ENCODE assay signal across 6 cellular contexts in the genomic region with DNA sequence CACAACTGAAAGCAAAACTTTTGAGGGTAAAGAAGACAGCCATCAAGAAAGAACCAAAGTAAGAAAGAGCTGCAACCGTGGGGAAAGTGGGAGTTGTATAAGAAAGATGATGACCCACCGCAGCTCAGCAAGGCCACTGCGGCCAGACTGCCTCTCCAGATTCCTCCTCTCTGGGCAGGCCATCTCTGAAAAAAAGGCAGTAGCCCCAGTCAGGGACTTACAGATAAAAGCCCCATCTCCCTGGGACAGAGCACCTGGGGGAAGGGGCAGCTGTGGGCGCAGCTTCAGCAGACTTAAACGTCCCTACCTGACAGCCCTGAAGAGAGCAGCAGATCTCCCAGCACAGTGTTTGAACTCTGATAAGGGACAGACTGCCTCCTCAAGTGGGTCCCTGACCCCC.
DNase-seq lines count a peak whose midpoint lies in the region; FAIRE-seq and TF ChIP-seq lines count a peak whose summit lies in the region.
"Not testable (repeated sequence)": the region's sequence is repeated elsewhere in the genome, so short reads cannot be mapped to it uniquely, and the experiment has no call there.

No MANE protein-coding gene starts in this region.

- DNase-seq in ELF-1 (ENCODE audit: low read depth, low spot score) (peak; percentile 54), neural progenitor cell (ENCODE audit: low spot score) (peak; percentile 8)
- DNase-seq in H9; H1 (ENCODE audit: low read depth in 1 of 2, low spot score in 2 of 2); mesendoderm: not testable (repeated sequence)

- H3K9me3 Mint-ChIP-seq in H9 (peaks cover 27 to 30% of the 10 kb centered on the region in 2 experiments), neural progenitor cell (peaks cover 60% of the 10 kb centered on the region)

- no CpG with 5 or more reads among the region's 5 CpGs for WGBS in H9 (ENCODE audit: extremely low coverage, insufficient read length, low lambda C conversion rate)
- 66% methylated on average over 5 of the region's 5 CpGs; no CpG with 5 or more reads in 1 of the 2 experiments for WGBS in H1 (ENCODE audit: extremely low coverage in 1 of 2, insufficient coverage in 1 of 2, insufficient read length in 1 of 2, insufficient replicate concordance in 2 of 2, low coverage in 1 of 2, low lambda C conversion rate in 2 of 2, missing lambda C conversion rate in 1 of 2), 2 experiments
- WGBS in mesendoderm (ENCODE audit: extremely low coverage, insufficient coverage, low lambda C conversion rate), result no CpG with 5 or more reads among the region's 5 CpGs

- not testable (repeated sequence) for H3T11ph ChIP-seq in H9 (ENCODE audit: low read length)

- not testable (repeated sequence) for H3K23me2 ChIP-seq in H9 (ENCODE audit: insufficient read length, low read depth, low read length, poor library complexity, severe bottlenecking); H1 (ENCODE audit: low read depth, low read length)

- not testable (repeated sequence) for H2BK120ac ChIP-seq in H9 (ENCODE audit: low read depth, low read length, poor library complexity, severe bottlenecking); H1 (replicated peaks; ENCODE audit: low read depth, low read length)
- H2BK120ac ChIP-seq in mesendoderm (ENCODE audit: low read depth, low read length), result peak overlapping the region; percentile 39

- not testable (repeated sequence) for TF ChIP-seq CTCF in H9 (conservative IDR thresholded peaks at IDR 0.05); H1 (IDR thresholded peaks at IDR 0.05; ENCODE audit: control extremely low read depth in 1 of 3, insufficient read depth in 1 of 3, low read depth in 1 of 3, low read length in 3 of 3); neural progenitor cell (IDR thresholded peaks at IDR 0.05)

- not testable (repeated sequence) for H2BK5ac ChIP-seq in H9 (ENCODE audit: insufficient read length, low read length)
- H2BK5ac ChIP-seq in H1 (ENCODE audit: low read depth, low read length) (peak overlapping the region; percentile 3; the same call in 1 of the 2 replicates), mesendoderm (ENCODE audit: low read length) (peak overlapping the region; percentile 45)

- not testable (repeated sequence) for H3K14ac ChIP-seq in H9 (ENCODE audit: insufficient read depth, low read length); H1 (ENCODE audit: insufficient read length)

- H3K27me3 ChIP-seq in H9 (ENCODE audit: insufficient read depth, low read length); H1 (replicated peaks in 1 of 4; ENCODE audit: control insufficient read depth in 3 of 4, extremely low read depth in 1 of 4, insufficient read depth in 3 of 4, low read length in 3 of 4); iPS-20b (ENCODE audit: insufficient read depth, low read length); mesendoderm (ENCODE audit: insufficient read depth, low read length, poor library complexity); neural progenitor cell: not testable (repeated sequence)

- H4K91ac ChIP-seq in H9 (ENCODE audit: insufficient read length, low read depth, low read length), result not testable (repeated sequence)
- peak overlapping the region; percentile 47 for H4K91ac ChIP-seq in H1 (replicated peaks; ENCODE audit: insufficient read length, low read length)

- not testable (repeated sequence) for H2AK5ac ChIP-seq in H9 (ENCODE audit: insufficient read length, low read length); H1 (ENCODE audit: low read depth, low read length); mesendoderm (ENCODE audit: low read length)

- CTCF ChIA-PET in H1 (lab: Charles Lee; ENCODE audit: partially characterized antibody), result interaction anchor here (0.9 to 1.7 kb wide), 3 partner anchors 12 to 81 kb away, joined by 4 to 6 read pairs (median 6); no protein-coding TSS in a partner anchor

- not testable (repeated sequence) for H2BK15ac ChIP-seq in H9 (ENCODE audit: low read depth, low read length); H1 (ENCODE audit: low read length); mesendoderm (replicated peaks; ENCODE audit: low read depth)

- TF ChIP-seq RAD21 in H1 (IDR thresholded peaks at IDR 0.05 in 1 of 2, conservative IDR thresholded peaks at IDR 0.05 in 1 of 2; ENCODE audit: low read depth in 2 of 2, low read length in 2 of 2), result not testable (repeated sequence)

- FAIRE-seq in H1 (lab: Jason Lieb, UNC), result not testable (repeated sequence)

- H2AFZ ChIP-seq in H9 (ENCODE audit: low read length); H1 (ENCODE audit: low read length); neural progenitor cell (replicated peaks): not testable (repeated sequence)

- not testable (repeated sequence) for H4K5ac ChIP-seq in H9 (ENCODE audit: insufficient read length, low read depth, low read length); H1 (ENCODE audit: insufficient read length, low read depth, low read length); mesendoderm (ENCODE audit: low read length)

- H3K79me2 ChIP-seq in H9 (ENCODE audit: insufficient read depth, low read length); H1 (ENCODE audit: control insufficient read depth in 1 of 2, insufficient read depth in 2 of 2, low read length in 2 of 2); mesendoderm (ENCODE audit: control insufficient read depth, insufficient read depth, low read length): not testable (repeated sequence)
- peaks cover 78% of the 10 kb centered on the region for H3K79me2 ChIP-seq in neural progenitor cell (ENCODE audit: low read depth)

- not testable (repeated sequence) for TF ChIP-seq EP300 in H1 (IDR thresholded peaks at IDR 0.05; ENCODE audit: borderline replicate concordance in 1 of 2, low read depth in 2 of 2, low read length in 2 of 2)

- H3K79me1 ChIP-seq in H9 (ENCODE audit: insufficient read depth, low read depth, low read length, poor library complexity, severe bottlenecking); H1 (ENCODE audit: low read depth, low read length); mesendoderm (ENCODE audit: low read length): not testable (repeated sequence)

- peak overlapping the region; percentile 0 to 68 (median 40); a peak in 4 of 7 replicates for H3K27ac Mint-ChIP-seq in H9
- H3K27ac Mint-ChIP-seq in neural progenitor cell, result peak overlapping the region; percentile 2

- H3K36me3 Mint-ChIP-seq in H9 (ENCODE audit: insufficient read depth in 1 of 3, low read depth in 3 of 3) (peaks cover 20 to 37% (median 24%) of the 10 kb centered on the region in 3 experiments), neural progenitor cell (peaks cover 44% of the 10 kb centered on the region)

- H4K8ac ChIP-seq in H9 (replicated peaks; ENCODE audit: insufficient read length, low read depth, low read length); H1 (ENCODE audit: extremely low read depth, insufficient read depth, low read length); mesendoderm (ENCODE audit: low read depth, low read length): not testable (repeated sequence)

- not testable (repeated sequence) for H3K27me3 Mint-ChIP-seq in H9 (ENCODE audit: low read depth); neural progenitor cell (ENCODE audit: insufficient read depth, low read depth)

- TF ChIP-seq POLR2A in H1 (IDR thresholded peaks at IDR 0.05; ENCODE audit: control extremely low read depth in 1 of 2, low read depth in 2 of 2, low read length in 2 of 2), result not testable (repeated sequence)

- H3K9ac ChIP-seq in H9 (ENCODE audit: extremely low read depth, insufficient read length, low read length); H1 (replicated peaks in 1 of 4; ENCODE audit: extremely low read depth in 1 of 4, low read depth in 3 of 4, low read length in 3 of 4); mesendoderm (ENCODE audit: low read length); neural progenitor cell: not testable (repeated sequence)
- H3K9ac ChIP-seq in iPS-20b (ENCODE audit: low read depth, low read length), result peak overlapping the region; percentile 54; the same call in 1 of the 2 replicates

- H3F3A ChIP-seq in neural progenitor cell (ENCODE audit: low read depth), result peaks cover 26% of the 10 kb centered on the region

- H3K56ac ChIP-seq in H9 (ENCODE audit: insufficient read length, low read depth, low read length); H1 (replicated peaks; ENCODE audit: insufficient read length, low read depth, low read length): not testable (repeated sequence)
- H3K56ac ChIP-seq in mesendoderm (ENCODE audit: low read length), result peak overlapping the region; percentile 22

- not testable (repeated sequence) for H3K4me2 ChIP-seq in H9 (ENCODE audit: insufficient read depth, insufficient read length, low read length); mesendoderm (ENCODE audit: low read length)
- H3K4me2 ChIP-seq in H1 (ENCODE audit: insufficient read depth in 1 of 2, low read depth in 2 of 2, low read length in 2 of 2) (peak overlapping the region in 1 of 2 experiments; percentile 22; a peak in 1 of 4 replicates), neural progenitor cell (peak overlapping the region; percentile 57)

- peaks cover 0 to 17% (median 5%) of the 10 kb centered on the region in 4 experiments; a peak in 3 of 8 replicates for H3K36me3 ChIP-seq in H1 (ENCODE audit: control insufficient read depth in 2 of 4, insufficient read depth in 4 of 4, low read length in 3 of 4)
- H3K36me3 ChIP-seq in iPS-20b (ENCODE audit: insufficient read depth, low read depth, low read length); mesendoderm (ENCODE audit: control insufficient read depth, insufficient read depth, low read length): not testable (repeated sequence)
- H3K36me3 ChIP-seq in neural progenitor cell, result peaks cover 11% of the 10 kb centered on the region

- not testable (repeated sequence) for H3K4ac ChIP-seq in H9 (ENCODE audit: low read depth, low read length); H1 (replicated peaks; ENCODE audit: insufficient read length, low read depth, low read length); mesendoderm (ENCODE audit: low read depth, low read length)

- H3K27ac ChIP-seq in H9 (ENCODE audit: insufficient read length, low read depth, low read length); H1 (ENCODE audit: low read depth, low read length); mesendoderm (ENCODE audit: low read depth, low read length): not testable (repeated sequence)
- H3K27ac ChIP-seq in iPS-20b (ENCODE audit: low read length), result peak overlapping the region; percentile 34
- peak overlapping the region; percentile 72 for H3K27ac ChIP-seq in neural progenitor cell

- not testable (repeated sequence) for H3K4me3 Mint-ChIP-seq in H9, neural progenitor cell

- POLR2A ChIA-PET in H1 (lab: Charles Lee; ENCODE audit: partially characterized antibody), result interaction anchor here (1.3 kb wide), 1 partner anchor 12 kb away, joined by 3 read pairs; no protein-coding TSS in a partner anchor

- not testable (repeated sequence) for H3K23ac ChIP-seq in H9 (ENCODE audit: insufficient read length, low read depth, low read length); H1 (ENCODE audit: insufficient read length); mesendoderm (ENCODE audit: low read length)

- not testable (repeated sequence) for H3K9me3 ChIP-seq in H9 (ENCODE audit: control insufficient read depth, low read depth, low read length)
- H3K9me3 ChIP-seq in H1 (ENCODE audit: insufficient read depth in 2 of 2, low read depth in 1 of 2, low read length in 1 of 2) (peaks cover 8 to 13% of the 10 kb centered on the region in 2 experiments), iPS-20b (ENCODE audit: insufficient read depth, low read depth, low read length) (peaks cover 28% of the 10 kb centered on the region), neural progenitor cell (ENCODE audit: low read depth) (peaks cover 18% of the 10 kb centered on the region)

- not testable (repeated sequence) for H3K4me1 ChIP-seq in H9 (ENCODE audit: insufficient read depth, low read length); mesendoderm (ENCODE audit: control insufficient read depth, low read depth, low read length)
- peaks cover 4 to 16% (median 10%) of the 10 kb centered on the region in 4 experiments; a peak in 5 of 7 replicates for H3K4me1 ChIP-seq in H1 (replicated peaks in 1 of 4; ENCODE audit: control insufficient read depth in 3 of 4, insufficient read depth in 4 of 4, low read length in 3 of 4)
- peaks cover 23% of the 10 kb centered on the region for H3K4me1 ChIP-seq in iPS-20b (ENCODE audit: insufficient read depth, low read length)
- H3K4me1 ChIP-seq in neural progenitor cell, result peaks cover 27% of the 10 kb centered on the region

- not testable (repeated sequence) for H2BK12ac ChIP-seq in H9 (ENCODE audit: insufficient read length, low read depth, low read length); H1 (ENCODE audit: low read depth, low read length)

- H4K20me1 ChIP-seq in H9 (ENCODE audit: control insufficient read depth, insufficient read depth, insufficient read length); H1 (replicated peaks in 1 of 2; ENCODE audit: control insufficient read depth in 1 of 2, insufficient read depth in 2 of 2, low read length in 2 of 2); neural progenitor cell (ENCODE audit: low read depth): not testable (repeated sequence)

- not testable (repeated sequence) for H3K18ac ChIP-seq in H9 (ENCODE audit: insufficient read length, low read depth, low read length)
- H3K18ac ChIP-seq in H1 (ENCODE audit: extremely low read depth, low read length), result peak overlapping the region; percentile 16; the same call in 1 of the 2 replicates
- H3K18ac ChIP-seq in mesendoderm (ENCODE audit: low read length), result peak overlapping the region; percentile 65

- not testable (repeated sequence) for H2BK20ac ChIP-seq in H9 (ENCODE audit: low read depth, low read length, poor library complexity, severe bottlenecking); H1 (ENCODE audit: low read length)

- H3K4me3 ChIP-seq in H1 (ENCODE audit: extremely low read depth in 1 of 4, insufficient read depth in 2 of 4, low read depth in 3 of 4, low read length in 4 of 4); mesendoderm (ENCODE audit: low read length); neural progenitor cell: not testable (repeated sequence)
- peak overlapping the region; percentile 7; the same call in 1 of the 2 replicates for H3K4me3 ChIP-seq in iPS-20b (ENCODE audit: low read length)

- peaks cover 53 to 65% of the 10 kb centered on the region in 2 experiments for H3K4me1 Mint-ChIP-seq in H9
- H3K4me1 Mint-ChIP-seq in neural progenitor cell, result peaks cover 18% of the 10 kb centered on the region
